1 cellular context compared by ENCODE assay signal in the genomic region with DNA sequence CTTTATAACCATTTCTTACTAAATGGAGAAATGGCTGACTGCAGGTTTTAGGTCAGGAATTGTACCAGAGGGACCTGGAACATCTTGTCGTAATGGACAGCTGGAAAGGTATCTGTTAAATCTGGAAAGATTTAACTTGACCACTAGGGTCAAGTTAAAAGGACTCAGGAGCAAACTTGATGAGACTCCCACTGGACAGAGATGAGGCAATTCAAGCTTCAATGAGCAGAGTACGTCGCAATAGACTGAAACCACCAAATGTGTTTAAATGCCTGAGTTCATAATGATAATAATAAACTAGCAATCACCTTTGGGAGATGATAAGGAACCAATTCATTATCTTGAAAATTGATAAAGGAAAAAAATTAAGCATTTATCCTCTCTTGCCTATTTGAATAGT.
TF ChIP-seq lines count a peak whose summit lies in the region.

No MANE protein-coding gene starts in this region.

TF ChIP-seq in GM12878, 131 proteins besides CTCF, POLR2A, EP300 and RAD21:
- 0 out of 2 replicates have a peak, but pooled peaks have one; percentile 21 for TF ChIP-seq RUNX3 (IDR thresholded peaks at IDR 0.05; ENCODE audit: low read length)
- no peak for TF ChIP-seq CREM (IDR thresholded peaks at IDR 0.05; ENCODE audit: low read depth)
- TF ChIP-seq, protein P1, sequence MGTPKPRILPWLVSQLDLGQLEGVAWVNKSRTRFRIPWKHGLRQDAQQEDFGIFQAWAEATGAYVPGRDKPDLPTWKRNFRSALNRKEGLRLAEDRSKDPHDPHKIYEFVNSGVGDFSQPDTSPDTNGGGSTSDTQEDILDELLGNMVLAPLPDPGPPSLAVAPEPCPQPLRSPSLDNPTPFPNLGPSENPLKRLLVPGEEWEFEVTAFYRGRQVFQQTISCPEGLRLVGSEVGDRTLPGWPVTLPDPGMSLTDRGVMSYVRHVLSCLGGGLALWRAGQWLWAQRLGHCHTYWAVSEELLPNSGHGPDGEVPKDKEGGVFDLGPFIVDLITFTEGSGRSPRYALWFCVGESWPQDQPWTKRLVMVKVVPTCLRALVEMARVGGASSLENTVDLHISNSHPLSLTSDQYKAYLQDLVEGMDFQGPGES (IDR thresholded peaks at IDR 0.05), result no peak
- no peak for TF ChIP-seq HDAC6 (IDR thresholded peaks at IDR 0.05; ENCODE audit: unreplicated experiment)
- TF ChIP-seq, protein P2, sequence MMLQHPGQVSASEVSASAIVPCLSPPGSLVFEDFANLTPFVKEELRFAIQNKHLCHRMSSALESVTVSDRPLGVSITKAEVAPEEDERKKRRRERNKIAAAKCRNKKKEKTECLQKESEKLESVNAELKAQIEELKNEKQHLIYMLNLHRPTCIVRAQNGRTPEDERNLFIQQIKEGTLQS (IDR thresholded peaks at IDR 0.05; ENCODE audit: borderline replicate concordance, extremely low read depth, low read depth, low read length), result no peak
